2 cellular contexts compared by ENCODE assay signal in the genomic region with DNA sequence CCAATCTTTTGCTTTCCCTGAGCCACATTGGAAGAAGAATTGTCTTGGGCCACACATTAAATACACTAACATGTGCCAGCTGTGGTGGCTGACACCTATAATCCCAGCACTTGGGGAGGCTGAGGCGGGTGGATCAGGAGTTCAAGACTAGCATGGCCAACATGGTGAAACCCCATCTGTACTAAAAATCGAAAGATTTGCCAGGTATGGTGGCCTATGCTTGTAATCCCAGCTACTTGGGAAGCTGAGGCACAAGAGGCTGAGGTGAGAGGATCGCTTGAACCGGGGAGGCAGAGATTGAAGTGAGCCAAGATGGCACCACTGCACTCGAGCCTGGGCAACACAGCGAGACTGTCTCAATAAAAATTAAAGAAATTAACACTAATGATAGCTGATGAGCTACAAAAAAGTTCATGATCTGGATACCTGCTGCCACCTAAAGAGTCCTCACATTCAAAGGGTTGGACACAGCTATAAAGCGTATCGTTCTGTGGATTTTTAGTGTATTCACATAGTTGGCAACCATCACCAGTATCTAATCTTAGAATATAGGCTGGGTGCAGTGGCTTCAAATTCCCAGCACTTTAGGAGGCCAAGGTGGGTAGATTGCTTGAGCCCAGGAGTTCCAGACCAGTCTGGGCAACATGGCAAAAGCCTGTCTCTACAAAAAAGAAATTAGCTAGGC.
TF ChIP-seq lines count a peak whose summit lies in the region.

No MANE protein-coding gene starts in this region.

TF ChIP-seq in SK-N-SH treated with all-trans-retinoic acid at 6 μM for 48 hours, 23 proteins besides CTCF, POLR2A, EP300 and RAD21:
- TF ChIP-seq OSR1 (CRISPR knock-in tag; IDR thresholded peaks at IDR 0.05) (no peak), ZFP3 (CRISPR knock-in tag; IDR thresholded peaks at IDR 0.05) (no peak), CSDC2 (CRISPR knock-in tag; IDR thresholded peaks at IDR 0.05) (no peak), SNAI2 (CRISPR knock-in tag; IDR thresholded peaks at IDR 0.05) (no peak), ZC3H10 (CRISPR knock-in tag; IDR thresholded peaks at IDR 0.05) (no peak)
- TF ChIP-seq, protein P1, sequence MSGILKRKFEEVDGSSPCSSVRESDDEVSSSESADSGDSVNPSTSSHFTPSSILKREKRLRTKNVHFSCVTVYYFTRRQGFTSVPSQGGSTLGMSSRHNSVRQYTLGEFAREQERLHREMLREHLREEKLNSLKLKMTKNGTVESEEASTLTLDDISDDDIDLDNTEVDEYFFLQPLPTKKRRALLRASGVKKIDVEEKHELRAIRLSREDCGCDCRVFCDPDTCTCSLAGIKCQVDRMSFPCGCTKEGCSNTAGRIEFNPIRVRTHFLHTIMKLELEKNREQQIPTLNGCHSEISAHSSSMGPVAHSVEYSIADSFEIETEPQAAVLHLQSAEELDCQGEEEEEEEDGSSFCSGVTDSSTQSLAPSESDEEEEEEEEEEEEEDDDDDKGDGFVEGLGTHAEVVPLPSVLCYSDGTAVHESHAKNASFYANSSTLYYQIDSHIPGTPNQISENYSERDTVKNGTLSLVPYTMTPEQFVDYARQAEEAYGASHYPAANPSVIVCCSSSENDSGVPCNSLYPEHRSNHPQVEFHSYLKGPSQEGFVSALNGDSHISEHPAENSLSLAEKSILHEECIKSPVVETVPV (CRISPR knock-in tag; IDR thresholded peaks at IDR 0.05) = no peak
- TF ChIP-seq, protein P2, sequence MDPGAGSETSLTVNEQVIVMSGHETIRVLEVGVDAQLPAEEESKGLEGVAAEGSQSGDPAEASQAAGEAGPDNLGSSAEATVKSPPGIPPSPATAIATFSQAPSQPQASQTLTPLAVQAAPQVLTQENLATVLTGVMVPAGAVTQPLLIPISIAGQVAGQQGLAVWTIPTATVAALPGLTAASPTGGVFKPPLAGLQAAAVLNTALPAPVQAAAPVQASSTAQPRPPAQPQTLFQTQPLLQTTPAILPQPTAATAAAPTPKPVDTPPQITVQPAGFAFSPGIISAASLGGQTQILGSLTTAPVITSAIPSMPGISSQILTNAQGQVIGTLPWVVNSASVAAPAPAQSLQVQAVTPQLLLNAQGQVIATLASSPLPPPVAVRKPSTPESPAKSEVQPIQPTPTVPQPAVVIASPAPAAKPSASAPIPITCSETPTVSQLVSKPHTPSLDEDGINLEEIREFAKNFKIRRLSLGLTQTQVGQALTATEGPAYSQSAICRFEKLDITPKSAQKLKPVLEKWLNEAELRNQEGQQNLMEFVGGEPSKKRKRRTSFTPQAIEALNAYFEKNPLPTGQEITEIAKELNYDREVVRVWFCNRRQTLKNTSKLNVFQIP (CRISPR knock-in tag; IDR thresholded peaks at IDR 0.05; ENCODE audit: borderline replicate concordance, low read depth) = no peak

TF ChIP-seq in HepG2, 621 proteins besides CTCF, POLR2A, EP300 and RAD21 (continues in another document):
- TF ChIP-seq ZNF225 (CRISPR knock-in tag; IDR thresholded peaks at IDR 0.05) = no peak
- peak; percentile 36; the same call in 1 of the 2 replicates for TF ChIP-seq CHD2 (IDR thresholded peaks at IDR 0.05; ENCODE audit: low read depth, low read length)
- no peak for TF ChIP-seq ZNF510 (CRISPR knock-in tag; IDR thresholded peaks at IDR 0.05; ENCODE audit: low read depth)
- no peak for TF ChIP-seq ZNF850 (CRISPR knock-in tag; conservative IDR thresholded peaks at IDR 0.05)
- no peak for TF ChIP-seq CHCHD3 (CRISPR knock-in tag; IDR thresholded peaks at IDR 0.05)
- TF ChIP-seq ARID2 (CRISPR knock-in tag; IDR thresholded peaks at IDR 0.05; ENCODE audit: borderline replicate concordance) = no peak
- peak; percentile 95 for TF ChIP-seq ZC3H13 (CRISPR knock-in tag; IDR thresholded peaks at IDR 0.05)
- TF ChIP-seq ZNF7 (CRISPR knock-in tag; IDR thresholded peaks at IDR 0.05) = no peak
- no peak for TF ChIP-seq ZNF879 (CRISPR knock-in tag; IDR thresholded peaks at IDR 0.05)
- no peak for TF ChIP-seq ATF7 (IDR thresholded peaks at IDR 0.05)
- no peak for TF ChIP-seq ATF7 (CRISPR knock-in tag; IDR thresholded peaks at IDR 0.05)
- TF ChIP-seq, protein P3, sequence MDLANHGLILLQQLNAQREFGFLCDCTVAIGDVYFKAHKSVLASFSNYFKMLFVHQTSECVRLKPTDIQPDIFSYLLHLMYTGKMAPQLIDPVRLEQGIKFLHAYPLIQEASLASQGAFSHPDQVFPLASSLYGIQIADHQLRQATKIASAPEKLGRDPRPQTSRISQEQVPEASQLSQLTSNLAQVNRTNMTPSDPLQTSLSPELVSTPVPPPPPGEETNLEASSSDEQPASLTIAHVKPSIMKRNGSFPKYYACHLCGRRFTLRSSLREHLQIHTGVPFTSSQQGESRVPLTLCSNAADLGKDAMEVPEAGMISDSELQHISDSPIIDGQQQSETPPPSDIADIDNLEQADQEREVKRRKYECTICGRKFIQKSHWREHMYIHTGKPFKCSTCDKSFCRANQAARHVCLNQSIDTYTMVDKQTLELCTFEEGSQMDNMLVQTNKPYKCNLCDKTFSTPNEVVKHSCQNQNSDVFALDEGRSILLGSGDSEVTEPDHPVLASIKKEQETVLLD (CRISPR knock-in tag; IDR thresholded peaks at IDR 0.05; ENCODE audit: low read depth) = 0 out of 2 replicates have a peak, but pooled peaks have one; percentile 20
- peak; percentile 83 for TF ChIP-seq ZC3H4 (CRISPR knock-in tag; IDR thresholded peaks at IDR 0.05; ENCODE audit: borderline replicate concordance)
- TF ChIP-seq HDAC2 (CRISPR knock-in tag; IDR thresholded peaks at IDR 0.05) = 0 out of 2 replicates have a peak, but pooled peaks have one; percentile 29
- peak; percentile 84; the same call in 1 of the 2 replicates for TF ChIP-seq NCOA5 (CRISPR knock-in tag; IDR thresholded peaks at IDR 0.05)
- TF ChIP-seq, protein P4, sequence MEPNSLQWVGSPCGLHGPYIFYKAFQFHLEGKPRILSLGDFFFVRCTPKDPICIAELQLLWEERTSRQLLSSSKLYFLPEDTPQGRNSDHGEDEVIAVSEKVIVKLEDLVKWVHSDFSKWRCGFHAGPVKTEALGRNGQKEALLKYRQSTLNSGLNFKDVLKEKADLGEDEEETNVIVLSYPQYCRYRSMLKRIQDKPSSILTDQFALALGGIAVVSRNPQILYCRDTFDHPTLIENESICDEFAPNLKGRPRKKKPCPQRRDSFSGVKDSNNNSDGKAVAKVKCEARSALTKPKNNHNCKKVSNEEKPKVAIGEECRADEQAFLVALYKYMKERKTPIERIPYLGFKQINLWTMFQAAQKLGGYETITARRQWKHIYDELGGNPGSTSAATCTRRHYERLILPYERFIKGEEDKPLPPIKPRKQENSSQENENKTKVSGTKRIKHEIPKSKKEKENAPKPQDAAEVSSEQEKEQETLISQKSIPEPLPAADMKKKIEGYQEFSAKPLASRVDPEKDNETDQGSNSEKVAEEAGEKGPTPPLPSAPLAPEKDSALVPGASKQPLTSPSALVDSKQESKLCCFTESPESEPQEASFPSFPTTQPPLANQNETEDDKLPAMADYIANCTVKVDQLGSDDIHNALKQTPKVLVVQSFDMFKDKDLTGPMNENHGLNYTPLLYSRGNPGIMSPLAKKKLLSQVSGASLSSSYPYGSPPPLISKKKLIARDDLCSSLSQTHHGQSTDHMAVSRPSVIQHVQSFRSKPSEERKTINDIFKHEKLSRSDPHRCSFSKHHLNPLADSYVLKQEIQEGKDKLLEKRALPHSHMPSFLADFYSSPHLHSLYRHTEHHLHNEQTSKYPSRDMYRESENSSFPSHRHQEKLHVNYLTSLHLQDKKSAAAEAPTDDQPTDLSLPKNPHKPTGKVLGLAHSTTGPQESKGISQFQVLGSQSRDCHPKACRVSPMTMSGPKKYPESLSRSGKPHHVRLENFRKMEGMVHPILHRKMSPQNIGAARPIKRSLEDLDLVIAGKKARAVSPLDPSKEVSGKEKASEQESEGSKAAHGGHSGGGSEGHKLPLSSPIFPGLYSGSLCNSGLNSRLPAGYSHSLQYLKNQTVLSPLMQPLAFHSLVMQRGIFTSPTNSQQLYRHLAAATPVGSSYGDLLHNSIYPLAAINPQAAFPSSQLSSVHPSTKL (CRISPR knock-in tag; IDR thresholded peaks at IDR 0.05) = no peak
- no peak for TF ChIP-seq ZNF883 (CRISPR knock-in tag; IDR thresholded peaks at IDR 0.05; ENCODE audit: not compliant biosample characterization)
- TF ChIP-seq ZNF766 (CRISPR knock-in tag; IDR thresholded peaks at IDR 0.05; ENCODE audit: borderline replicate concordance) = peak; percentile 77; the same call in 1 of the 2 replicates
- TF ChIP-seq GABPA (IDR thresholded peaks at IDR 0.05; ENCODE audit: low read depth, low read length) = no peak
- TF ChIP-seq GABPA (CRISPR knock-in tag; IDR thresholded peaks at IDR 0.05; ENCODE audit: low read depth) = no peak
- TF ChIP-seq SIX4 (CRISPR knock-in tag; IDR thresholded peaks at IDR 0.05) = no peak
- TF ChIP-seq, protein P5, sequence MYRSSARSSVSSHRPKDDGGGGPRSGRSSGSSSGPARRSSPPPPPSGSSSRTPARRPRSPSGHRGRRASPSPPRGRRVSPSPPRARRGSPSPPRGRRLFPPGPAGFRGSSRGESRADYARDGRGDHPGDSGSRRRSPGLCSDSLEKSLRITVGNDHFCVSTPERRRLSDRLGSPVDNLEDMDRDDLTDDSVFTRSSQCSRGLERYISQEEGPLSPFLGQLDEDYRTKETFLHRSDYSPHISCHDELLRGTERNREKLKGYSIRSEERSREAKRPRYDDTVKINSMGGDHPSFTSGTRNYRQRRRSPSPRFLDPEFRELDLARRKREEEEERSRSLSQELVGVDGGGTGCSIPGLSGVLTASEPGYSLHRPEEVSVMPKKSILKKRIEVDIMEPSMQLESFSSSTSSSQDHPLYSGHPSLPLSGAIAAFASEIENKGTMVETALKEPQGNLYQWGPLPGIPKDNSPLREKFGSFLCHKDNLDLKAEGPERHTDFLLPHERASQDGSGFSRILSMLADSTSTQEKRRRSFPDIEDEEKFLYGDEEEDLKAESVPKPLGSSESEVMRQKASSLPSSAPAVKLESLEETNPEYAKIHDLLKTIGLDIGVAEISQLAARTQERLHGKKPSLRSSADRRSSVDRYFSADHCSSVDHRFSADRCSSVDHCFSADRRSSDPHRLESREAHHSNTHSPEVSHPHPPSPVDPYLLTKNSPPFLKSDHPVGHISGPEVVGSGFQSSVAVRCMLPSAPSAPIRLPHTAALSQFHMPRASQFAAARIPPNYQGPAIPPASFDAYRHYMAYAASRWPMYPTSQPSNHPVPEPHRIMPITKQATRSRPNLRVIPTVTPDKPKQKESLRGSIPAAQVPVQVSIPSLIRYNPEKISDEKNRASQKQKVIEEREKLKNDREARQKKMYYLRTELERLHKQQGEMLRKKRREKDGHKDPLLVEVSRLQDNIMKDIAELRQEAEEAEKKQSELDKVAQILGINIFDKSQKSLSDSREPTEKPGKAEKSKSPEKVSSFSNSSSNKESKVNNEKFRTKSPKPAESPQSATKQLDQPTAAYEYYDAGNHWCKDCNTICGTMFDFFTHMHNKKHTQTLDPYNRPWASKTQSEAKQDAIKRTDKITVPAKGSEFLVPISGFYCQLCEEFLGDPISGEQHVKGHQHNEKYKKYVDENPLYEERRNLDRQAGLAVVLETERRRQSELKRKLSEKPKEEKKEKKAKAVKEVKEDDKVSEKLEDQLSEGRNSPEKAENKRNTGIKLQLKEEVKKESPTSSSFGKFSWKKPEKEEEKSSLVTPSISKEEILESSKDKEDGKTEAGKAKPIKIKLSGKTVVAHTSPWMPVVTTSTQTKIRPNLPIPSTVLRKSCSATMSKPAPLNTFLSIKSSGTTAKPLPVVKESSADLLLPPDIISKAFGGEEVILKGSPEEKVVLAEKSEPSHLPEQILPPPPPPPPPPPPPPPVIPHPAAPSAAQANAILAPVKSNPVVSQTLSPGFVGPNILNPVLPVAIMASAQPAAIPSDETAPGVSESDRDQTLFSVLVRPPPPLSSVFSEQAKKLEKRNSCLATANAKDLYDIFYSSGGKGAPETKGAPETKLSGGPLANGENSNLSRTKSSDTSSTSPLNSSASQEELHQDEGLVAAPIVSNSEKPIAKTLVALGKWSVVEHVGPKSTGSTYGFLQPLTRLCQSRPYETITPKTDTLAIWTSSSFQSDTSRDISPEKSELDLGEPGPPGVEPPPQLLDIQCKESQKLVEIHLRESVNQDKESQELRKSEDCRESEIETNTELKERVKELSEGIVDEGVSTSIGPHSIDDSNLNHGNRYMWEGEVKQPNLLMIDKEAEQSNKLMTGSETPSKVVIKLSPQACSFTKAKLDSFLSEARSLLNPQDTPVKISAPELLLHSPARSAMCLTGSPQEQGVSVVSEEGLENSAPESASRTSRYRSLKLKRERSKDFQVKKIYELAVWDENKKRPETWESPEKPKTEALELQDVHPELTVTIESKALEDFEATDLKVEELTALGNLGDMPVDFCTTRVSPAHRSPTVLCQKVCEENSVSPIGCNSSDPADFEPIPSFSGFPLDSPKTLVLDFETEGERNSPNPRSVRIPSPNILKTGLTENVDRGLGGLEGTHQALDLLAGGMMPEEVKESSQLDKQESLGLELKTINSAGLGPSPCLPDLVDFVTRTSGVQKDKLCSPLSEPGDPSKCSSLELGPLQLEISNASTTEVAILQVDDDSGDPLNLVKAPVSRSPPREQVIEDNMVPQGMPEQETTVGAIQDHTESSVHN (CRISPR knock-in tag; IDR thresholded peaks at IDR 0.05) = peak; percentile 46; the same call in 1 of the 2 replicates
- no peak for TF ChIP-seq ZNF343 (CRISPR knock-in tag; IDR thresholded peaks at IDR 0.05)
- TF ChIP-seq ZNF550 (CRISPR knock-in tag; IDR thresholded peaks at IDR 0.05; ENCODE audit: borderline replicate concordance) = no peak
- TF ChIP-seq HES4 (CRISPR knock-in tag; IDR thresholded peaks at IDR 0.05; ENCODE audit: borderline replicate concordance) = no peak
- TF ChIP-seq, protein P6, sequence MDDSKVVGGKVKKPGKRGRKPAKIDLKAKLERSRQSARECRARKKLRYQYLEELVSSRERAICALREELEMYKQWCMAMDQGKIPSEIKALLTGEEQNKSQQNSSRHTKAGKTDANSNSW (CRISPR knock-in tag; IDR thresholded peaks at IDR 0.05; ENCODE audit: borderline replicate concordance) = no peak
- TF ChIP-seq ZNF557 (CRISPR knock-in tag; IDR thresholded peaks at IDR 0.05) = no peak
- TF ChIP-seq, protein P7, sequence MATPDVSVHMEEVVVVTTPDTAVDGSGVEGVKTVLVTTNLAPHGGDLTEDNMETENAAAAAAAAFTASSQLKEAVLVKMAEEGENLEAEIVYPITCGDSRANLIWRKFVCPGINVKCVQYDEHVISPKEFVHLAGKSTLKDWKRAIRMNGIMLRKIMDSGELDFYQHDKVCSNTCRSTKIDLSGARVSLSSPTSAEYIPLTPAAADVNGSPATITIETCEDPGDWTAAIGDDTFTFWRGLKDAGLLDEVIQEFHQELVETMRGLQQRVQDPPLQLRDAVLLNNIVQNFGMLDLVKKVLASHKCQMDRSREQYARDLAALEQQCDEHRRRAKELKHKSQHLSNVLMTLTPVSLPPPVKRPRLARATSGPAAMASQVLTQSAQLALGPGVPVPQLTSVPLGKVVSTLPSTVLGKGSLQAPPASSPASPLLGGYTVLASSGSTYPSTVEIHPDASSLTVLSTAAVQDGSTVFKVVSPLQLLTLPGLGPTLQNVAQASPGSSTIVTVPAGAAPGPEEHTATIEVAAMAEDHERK (CRISPR knock-in tag; IDR thresholded peaks at IDR 0.05; ENCODE audit: low read depth) = no peak
- TF ChIP-seq POLR2AphosphoS2 (IDR thresholded peaks at IDR 0.05; ENCODE audit: low read depth, low read length) = peak; percentile 90
- peak; percentile 92; the same call in 1 of the 2 replicates for TF ChIP-seq PAF1 (CRISPR knock-in tag; IDR thresholded peaks at IDR 0.05)
- no peak for TF ChIP-seq MTF1 (CRISPR knock-in tag; IDR thresholded peaks at IDR 0.05)
- TF ChIP-seq ZNF672 (CRISPR knock-in tag; IDR thresholded peaks at IDR 0.05) = no peak
- no peak for TF ChIP-seq ZNF331 (CRISPR knock-in tag; IDR thresholded peaks at IDR 0.05)
- TF ChIP-seq ZNF337 (CRISPR knock-in tag; IDR thresholded peaks at IDR 0.05; ENCODE audit: borderline replicate concordance, low read depth) = no peak
- peak; percentile 54; the same call in 1 of the 2 replicates for TF ChIP-seq ZFP36L1 (CRISPR knock-in tag; IDR thresholded peaks at IDR 0.05)
- TF ChIP-seq SIN3B (IDR thresholded peaks at IDR 0.05; ENCODE audit: low read length) = no peak
- TF ChIP-seq ZNF552 (CRISPR knock-in tag; IDR thresholded peaks at IDR 0.05; ENCODE audit: borderline replicate concordance) = no peak
- no peak for TF ChIP-seq HNRNPLL (IDR thresholded peaks at IDR 0.05; ENCODE audit: low read depth, low read length, poor library complexity, severe bottlenecking)
- no peak for TF ChIP-seq ATM (IDR thresholded peaks at IDR 0.05; ENCODE audit: borderline replicate concordance)
